In genomic region chr10:104321716-104322415, GRCh38 we compare ENCODE assay signal across 10 cellular contexts. TPM values are rescaled to one million over a fixed set of nuclear protein-coding genes. Genes with fewer than 3 reads are reported as not detected.
DNase-seq lines count a peak whose midpoint lies in the region; ATAC-seq, FAIRE-seq and TF ChIP-seq lines count a peak whose summit lies in the region.
"Had no signal": no experiment of that assay in that cellular context is flagged by ENCODE, and none has a peak within 500 bp of the region (broad histone marks: within the 10 kb centered on the region; RNA-seq: fewer than 3 reads in every experiment).

No MANE protein-coding gene starts in this region.

- H3K9me3 ChIP-seq in Karpas-422 (ENCODE audit: low read length) (no peaks in the 10 kb centered on the region), neutrophil (no peaks in the 10 kb centered on the region)
- H3K9me3 ChIP-seq: pancreas had no signal

- H3K27me3 ChIP-seq in Karpas-422 (ENCODE audit: low read length): no peaks in the 10 kb centered on the region
- no peaks in the 10 kb centered on the region for H3K27me3 ChIP-seq in neutrophil
- H3K27me3 ChIP-seq: pancreas had no signal

- TF ChIP-seq CTCF in neutrophil (IDR thresholded peaks at IDR 0.05): no peak
- TF ChIP-seq CTCF in omental fat pad (IDR thresholded peaks at IDR 0.05): no peak

- H3K4me3 ChIP-seq in Karpas-422 (ENCODE audit: low read length) (no peak overlapping the region; the same call in 1 of the 2 replicates), neutrophil (ENCODE audit: low read depth in 1 of 2, low read length in 1 of 2) (peak overlapping the region; percentile 67 to 72)
- H3K4me3 ChIP-seq: K562, pancreas had no signal

- H3K27ac ChIP-seq in Karpas-422 (ENCODE audit: low read length) (no peak overlapping the region), neutrophil (peak overlapping the region; percentile 99)
- H3K27ac ChIP-seq: pancreas had no signal

- no peaks in the 10 kb centered on the region for H3K9me3 Mint-ChIP-seq in dendritic cell treated with granulocyte-macrophage colony-stimulating factor and Interleukin-4, amounts not matched to agents 40 ng/mL and 50 ng/mL, for 4 days

- intact Hi-C loops in dendritic cell treated with granulocyte-macrophage colony-stimulating factor and Interleukin-4, amounts not matched to agents 40 ng/mL and 50 ng/mL, for 4 days (cut with micrococcal nuclease): no loop called here

- H4K20me1 ChIP-seq in Karpas-422 (ENCODE audit: insufficient read depth, low read depth, low read length): peaks cover 73% of the 10 kb centered on the region

- no peaks in the 10 kb centered on the region for H3K79me2 ChIP-seq in Karpas-422 (ENCODE audit: low read length)

- H3K4me3 Mint-ChIP-seq in dendritic cell treated with granulocyte-macrophage colony-stimulating factor and Interleukin-4, amounts not matched to agents 40 ng/mL and 50 ng/mL, for 4 days: no peak overlapping the region

- peaks cover 94% of the 10 kb centered on the region for H3K4me1 Mint-ChIP-seq in dendritic cell treated with granulocyte-macrophage colony-stimulating factor and Interleukin-4, amounts not matched to agents 40 ng/mL and 50 ng/mL, for 4 days (ENCODE audit: low read depth)

- H3K36me3 ChIP-seq in Karpas-422 (ENCODE audit: insufficient read depth, low read length) (no peaks in the 10 kb centered on the region), neutrophil (peaks cover 39% of the 10 kb centered on the region)
- H3K36me3 ChIP-seq: pancreas had no signal

- peak overlapping the region; percentile 66 for H3K27ac Mint-ChIP-seq in dendritic cell treated with granulocyte-macrophage colony-stimulating factor and Interleukin-4, amounts not matched to agents 40 ng/mL and 50 ng/mL, for 4 days

- no peak overlapping the region for H3K9ac ChIP-seq in Karpas-422 (ENCODE audit: low read length)

- H2AFZ ChIP-seq in Karpas-422 (ENCODE audit: low read length): no peak overlapping the region

- H3K36me3 Mint-ChIP-seq in dendritic cell treated with granulocyte-macrophage colony-stimulating factor and Interleukin-4, amounts not matched to agents 40 ng/mL and 50 ng/mL, for 4 days (ENCODE audit: low read depth): peaks cover 10% of the 10 kb centered on the region

- H3K4me1 ChIP-seq in Karpas-422 (ENCODE audit: low read length): peaks cover 68% of the 10 kb centered on the region
- H3K4me1 ChIP-seq in neutrophil (ENCODE audit: control insufficient read depth in 1 of 2, insufficient read depth in 1 of 2, low read depth in 1 of 2, low read length in 1 of 2): peaks cover 98 to 100% of the 10 kb centered on the region in 2 experiments

- DNase-seq in GM12891 (ENCODE audit: insufficient read length, low spot score) (no peak), Karpas-422 (no peak), NCI-H524 (lab: John Stamatoyannopoulos, UW) (no peak), omental fat pad (ENCODE audit: low spot score) (no peak), DMS53 treated with DMSO at 0.1 percent for 48 hours (lab: John Stamatoyannopoulos, UW; ENCODE audit: unreplicated experiment) (no peak), cerebellum (ENCODE audit: low spot score) (no peak)

- ATAC-seq in omental fat pad (ENCODE audit: low FRiP score): no peak
- ATAC-seq: K562 had no signal

- peak overlapping the region; percentile 61 for H3K4me2 ChIP-seq in Karpas-422 (ENCODE audit: low read depth, low read length, poor library complexity, severe bottlenecking)

- H3K27me3 Mint-ChIP-seq in dendritic cell treated with granulocyte-macrophage colony-stimulating factor and Interleukin-4, amounts not matched to agents 40 ng/mL and 50 ng/mL, for 4 days: no peaks in the 10 kb centered on the region

- FAIRE-seq in GM12891 (lab: Jason Lieb, UNC): peak; percentile 82
- FAIRE-seq: K562, pancreas had no signal

- H3K9me2 ChIP-seq in Karpas-422 (replicated peaks; ENCODE audit: insufficient read depth, low read length): no peaks in the 10 kb centered on the region

- TF ChIP-seq POLR2A in GM12891 (IDR thresholded peaks at IDR 0.05; ENCODE audit: low read depth, low read length): no peak

TF ChIP-seq in GM12891, 5 proteins besides CTCF, POLR2A, EP300 and RAD21:
- no peak for TF ChIP-seq TAF1 (IDR thresholded peaks at IDR 0.05; ENCODE audit: low read depth, low read length)
TF ChIP-seq in GM12891: peak in this region for 0.

RNA-seq across cellular contexts. Expression of gene ITPRIP, which starts 16.4 kb away (rescaled TPM):
- 4.0 TPM for polyA plus RNA-seq in GM12891 (2012; ENCODE audit: low read depth, missing spikeins)
- total RNA-seq in Karpas-422 (2014; rRNA removed; shearing (Covaris generic); ENCODE audit: low replicate concordance): 4.5 and 4.6 TPM in 2 replicates
- total RNA-seq in omental fat pad: 10 to 100 TPM; 23.4 to 66.2 (median 49.9) TPM
- total RNA-seq in cerebellum: 4.3 TPM

RNA-seq across cellular contexts. Expression of gene CFAP58, which starts 31.8 kb away (rescaled TPM):
- polyA plus RNA-seq in GM12891 (2012; ENCODE audit: low read depth, missing spikeins): 0.27 TPM
- 0.26 and 1.4 TPM in 2 replicates for total RNA-seq in Karpas-422 (2014; rRNA removed; shearing (Covaris generic); ENCODE audit: low replicate concordance)
- total RNA-seq in omental fat pad (under 1 TPM; 0.19 to 0.95 (median 0.33) TPM), cerebellum (0.45 TPM)

RNA-seq across cellular contexts. Expression of gene GSTO2, which starts 52.9 kb away (rescaled TPM):
- polyA plus RNA-seq in GM12891 (2012; ENCODE audit: low read depth, missing spikeins): 0.73 TPM
- 0.43 and 1.3 TPM in 2 replicates for total RNA-seq in Karpas-422 (2014; rRNA removed; shearing (Covaris generic); ENCODE audit: low replicate concordance)
- 1 to 10 TPM in 1 of 4 donors, under 1 TPM in 3; 0.12 to 1.4 (median 0.54) TPM for total RNA-seq in omental fat pad
- total RNA-seq in cerebellum: 2.2 TPM
